28 cellular contexts compared by ENCODE assay signal in genomic region chr14:50026396-50026795, GRCh38.
"Had no signal": no experiment of that assay in that cellular context is flagged by ENCODE, and none has a peak within 500 bp of the region (broad histone marks: within the 10 kb centered on the region; RNA-seq: fewer than 3 reads in every experiment).

No MANE protein-coding gene starts in this region.

- DNase-seq: heart left ventricle; hypothalamus; immature natural killer cell; kidney; left colon; left lung; lower lobe of right lung; midbrain; mucosa of descending colon; naive thymus-derived CD4-positive, alpha-beta T cell; nucleus accumbens; pancreas; posterior cingulate gyrus; retina; right cardiac atrium; sigmoid colon; small intestine; spleen; stimulated activated CD4-positive, alpha-beta T cell treated with anti-CD3 and anti-CD28 coated beads, Interleukin-2, amount 100 ng/mL, for 48 hours; stimulated activated CD4-positive, alpha-beta T cell treated with anti-CD3 and anti-CD28 coated beads, Interleukin-4, amount 100 ng/mL, for 4 hours; stimulated activated CD8-positive, alpha-beta memory T cell treated with anti-CD3 and anti-CD28 coated beads, Interleukin-4, amount 100 ng/mL, for 48 hours; stimulated activated naive CD8-positive, alpha-beta T cell treated with anti-CD3 and anti-CD28 coated beads, Interleukin-15, amount 100 ng/mL, for 72 hours; substantia nigra; upper lobe of left lung had no signal

- FAIRE-seq: islet of Langerhans, kidney, pancreas, small intestine had no signal

- H3K4me3 Mint-ChIP-seq: immature natural killer cell; naive thymus-derived CD4-positive, alpha-beta T cell; nephron; neural crest cell; stimulated activated memory B cell treated with anti-CD40 and anti-IgM and Interleukin-4, amounts not matched to agents 10 μg/mL and 1 μg/mL and 100 μg/mL, for 72 hours; stimulated activated naive CD8-positive, alpha-beta T cell treated with anti-CD3 and anti-CD28 coated beads, Interleukin-15, amount 100 ng/mL, for 72 hours had no signal

- H3K27me3 Mint-ChIP-seq: naive thymus-derived CD4-positive, alpha-beta T cell; stimulated activated memory B cell treated with anti-CD40 and anti-IgM and Interleukin-4, amounts not matched to agents 10 μg/mL and 1 μg/mL and 100 μg/mL, for 72 hours; stimulated activated naive CD8-positive, alpha-beta T cell treated with anti-CD3 and anti-CD28 coated beads, Interleukin-15, amount 100 ng/mL, for 72 hours had no signal

- H3K27ac Mint-ChIP-seq: nephron; stimulated activated memory B cell treated with anti-CD40 and anti-IgM and Interleukin-4, amounts not matched to agents 10 μg/mL and 1 μg/mL and 100 μg/mL, for 72 hours; stimulated activated naive CD8-positive, alpha-beta T cell treated with anti-CD3 and anti-CD28 coated beads, Interleukin-15, amount 100 ng/mL, for 72 hours had no signal

- ATAC-seq: heart left ventricle; left lung; lower lobe of right lung; mucosa of descending colon; naive thymus-derived CD4-positive, alpha-beta T cell; pancreas; right cardiac atrium; stimulated activated memory B cell treated with anti-CD40 and anti-IgM and Interleukin-4, amounts not matched to agents 10 μg/mL and 1 μg/mL and 100 μg/mL, for 72 hours; stimulated activated naive CD8-positive, alpha-beta T cell treated with anti-CD3 and anti-CD28 coated beads, Interleukin-15, amount 100 ng/mL, for 72 hours had no signal
